Comparison of ENCODE assay signal across 14 cellular contexts in the genomic region with DNA sequence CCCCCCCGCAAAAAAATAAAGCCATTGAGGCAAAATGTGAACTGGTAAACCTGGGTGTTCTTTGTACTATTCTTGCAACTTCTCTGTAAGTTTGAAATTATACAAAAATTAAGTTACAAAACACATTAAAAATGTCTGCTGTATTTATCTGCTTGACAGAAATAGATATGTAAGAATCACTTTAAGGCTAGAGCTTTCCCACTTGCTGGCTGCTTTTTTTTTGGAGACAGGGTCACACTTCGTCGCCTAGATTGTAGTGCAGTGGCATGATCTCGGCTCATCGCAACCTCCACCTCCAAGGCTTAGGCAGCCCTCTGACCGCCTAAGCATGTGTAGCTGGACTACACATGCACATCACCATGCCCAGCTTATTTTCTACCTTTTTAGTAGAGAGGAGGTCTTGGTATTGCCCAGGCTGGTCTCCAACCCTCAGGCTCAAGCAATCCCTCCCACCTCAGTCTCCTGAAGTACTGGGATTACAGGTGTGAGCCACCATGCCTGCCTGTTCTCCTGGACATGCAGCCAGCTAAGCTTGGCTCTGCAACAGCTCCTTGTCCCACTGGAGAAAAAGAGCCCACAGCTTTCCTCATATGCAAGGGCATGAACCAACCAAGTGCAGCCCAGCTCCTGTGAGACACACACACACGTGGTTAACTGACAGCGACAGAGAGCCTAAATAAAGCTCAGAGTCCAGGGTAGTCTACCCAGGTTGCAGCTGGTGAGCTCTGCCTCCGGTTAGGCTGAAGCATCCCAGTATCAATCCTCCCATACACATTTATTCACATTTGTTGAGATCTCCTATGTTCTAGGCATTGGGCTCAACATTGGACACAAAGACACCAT. TPM values are rescaled to one million over a fixed set of nuclear protein-coding genes. Genes with fewer than 3 reads are reported as not detected.
A peak's percentile ranks its signal among the peaks of the same experiment; 100 is the strongest.
DNase-seq lines count a peak whose midpoint lies in the region; ATAC-seq and TF ChIP-seq lines count a peak whose summit lies in the region.
"Had no signal": no experiment of that assay in that cellular context is flagged by ENCODE, and none has a peak within 500 bp of the region (broad histone marks: within the 10 kb centered on the region; RNA-seq: fewer than 3 reads in every experiment).

No MANE protein-coding gene starts in this region.

- H4K20me1 ChIP-seq in hepatocyte (ENCODE audit: insufficient read depth, poor library complexity, severe bottlenecking), result peaks cover 37% of the 10 kb centered on the region

- H3K27me3 Mint-ChIP-seq in HFFc6 (ENCODE audit: insufficient read depth), result peaks cover 12% of the 10 kb centered on the region
- H3K27me3 Mint-ChIP-seq in activated CD8-positive, alpha-beta T cell treated with anti-CD3 and anti-CD28 coated beads for 36 hours, result no peaks in the 10 kb centered on the region

- H3K79me2 ChIP-seq in hepatocyte, result peaks cover 29% of the 10 kb centered on the region

- TF ChIP-seq CTCF in HFFc6 (IDR thresholded peaks at IDR 0.05), result no peak
- TF ChIP-seq CTCF in activated CD8-positive, alpha-beta T cell treated with anti-CD3 and anti-CD28 coated beads for 36 hours (IDR thresholded peaks at IDR 0.05), result no peak
- TF ChIP-seq CTCF in hepatocyte (IDR thresholded peaks at IDR 0.05; ENCODE audit: poor library complexity), result no peak

- DNase-seq in EL, result peak; percentile 28
- no peak for DNase-seq in HFFc6
- no peak for DNase-seq in activated CD8-positive, alpha-beta T cell treated with anti-CD3 and anti-CD28 coated beads for 36 hours
- peak; percentile 57 for DNase-seq in myocyte (ENCODE audit: low read depth)
- DNase-seq in DMS 273 (lab: John Stamatoyannopoulos, UW; ENCODE audit: unreplicated experiment), result no peak
- no peak for DNase-seq in Right ventricle myocardium inferior (ENCODE audit: missing footprints)
- DNase-seq in hepatocyte (ENCODE audit: low spot score), result no peak
- DNase-seq: DMS79, left ventricle myocardium superior, NCI-H526 treated with DMSO at 0.1 percent for 48 hours had no signal

- H3K27me3 ChIP-seq in hepatocyte, result no peaks in the 10 kb centered on the region
- H3K27me3 ChIP-seq: gastroesophageal sphincter had no signal

- H3K4me3 ChIP-seq in hepatocyte, result no peak overlapping the region
- H3K4me3 ChIP-seq: gastroesophageal sphincter, prostate gland had no signal

- H3K9me3 ChIP-seq in hepatocyte (ENCODE audit: low read depth), result no peaks in the 10 kb centered on the region
- H3K9me3 ChIP-seq: gastroesophageal sphincter, prostate gland had no signal

- no peaks in the 10 kb centered on the region for H3K9me3 Mint-ChIP-seq in HFFc6
- no peaks in the 10 kb centered on the region for H3K9me3 Mint-ChIP-seq in activated CD8-positive, alpha-beta T cell treated with anti-CD3 and anti-CD28 coated beads for 36 hours
- H3K9me3 Mint-ChIP-seq: T-helper 1 cell treated with Interleukin-12 subunit alpha and Interleukin-12 subunit beta and Interleukin-4 antibody, amounts not matched to agents 30 μg/mL and 1 μg/mL, for 36 hours had no signal

- H3K27ac Mint-ChIP-seq in HFFc6, result peak overlapping the region; percentile 65
- peak overlapping the region; percentile 95 for H3K27ac Mint-ChIP-seq in activated CD8-positive, alpha-beta T cell treated with anti-CD3 and anti-CD28 coated beads for 36 hours
- H3K27ac Mint-ChIP-seq: T-helper 1 cell treated with Interleukin-12 subunit alpha and Interleukin-12 subunit beta and Interleukin-4 antibody, amounts not matched to agents 30 μg/mL and 1 μg/mL, for 36 hours had no signal

- H3K4me1 Mint-ChIP-seq in HFFc6 (ENCODE audit: low read depth), result peaks cover 35% of the 10 kb centered on the region
- peaks cover 38% of the 10 kb centered on the region for H3K4me1 Mint-ChIP-seq in activated CD8-positive, alpha-beta T cell treated with anti-CD3 and anti-CD28 coated beads for 36 hours (ENCODE audit: low read depth)

- peaks cover 62% of the 10 kb centered on the region for H3K36me3 Mint-ChIP-seq in HFFc6 (ENCODE audit: low read depth)
- peaks cover 62% of the 10 kb centered on the region for H3K36me3 Mint-ChIP-seq in activated CD8-positive, alpha-beta T cell treated with anti-CD3 and anti-CD28 coated beads for 36 hours (ENCODE audit: low read depth)

- H3K9me2 ChIP-seq in hepatocyte (replicated peaks; ENCODE audit: insufficient read depth), result no peaks in the 10 kb centered on the region

- peaks cover 6% of the 10 kb centered on the region for H3K4me1 ChIP-seq in hepatocyte (ENCODE audit: insufficient read depth)

- H3K27ac ChIP-seq in hepatocyte, result no peak overlapping the region
- H3K27ac ChIP-seq: gastroesophageal sphincter, prostate gland had no signal

- CTCF ChIA-PET in activated CD8-positive, alpha-beta T cell treated with anti-CD3 and anti-CD28 coated beads for 36 hours (lab: Charles Lee), result no interaction called here

- H3K36me3 ChIP-seq in hepatocyte (replicated peaks; ENCODE audit: insufficient read depth, low read depth), result peaks cover 3% of the 10 kb centered on the region

- whole genome bisulfite sequencing in hepatocyte (ENCODE audit: low lambda C conversion rate, missing lambda C conversion rate), result 91% methylated on average over 9 of the region's 9 CpGs

- ATAC-seq in activated CD8-positive, alpha-beta T cell treated with anti-CD3 and anti-CD28 coated beads for 36 hours, result no peak
- no peak for ATAC-seq in HG03025 (IDR thresholded peaks at IDR 0.05; ENCODE audit: low FRiP score, unreplicated experiment)
- no peak for ATAC-seq in Right ventricle myocardium inferior
- ATAC-seq: gastroesophageal sphincter, left ventricle myocardium superior had no signal

- H2AFZ ChIP-seq in hepatocyte, result no peak overlapping the region

- intact Hi-C loops in activated CD8-positive, alpha-beta T cell treated with anti-CD3 and anti-CD28 coated beads for 36 hours (cut with micrococcal nuclease), result loop anchor here (10.0 kb wide), 2 partner anchors 479 to 1241 kb away; partner anchors contain the start of gene C15orf40
- intact Hi-C loops in Right ventricle myocardium inferior (cut with DNase I), result no loop called here

- H3K4me3 Mint-ChIP-seq in HFFc6, result no peak overlapping the region
- H3K4me3 Mint-ChIP-seq in activated CD8-positive, alpha-beta T cell treated with anti-CD3 and anti-CD28 coated beads for 36 hours, result peak overlapping the region; percentile 94
- H3K4me3 Mint-ChIP-seq: T-helper 1 cell treated with Interleukin-12 subunit alpha and Interleukin-12 subunit beta and Interleukin-4 antibody, amounts not matched to agents 30 μg/mL and 1 μg/mL, for 36 hours had no signal

- POLR2A ChIA-PET in activated CD8-positive, alpha-beta T cell treated with anti-CD3 and anti-CD28 coated beads for 36 hours (lab: Charles Lee), result interaction anchor here (0.6 to 1.5 kb wide), 3 partner anchors 18 to 450 kb away, joined by 3 to 5 read pairs (median 4); partner anchors contain the start of gene RAMAC

- no peak overlapping the region for H3K4me2 ChIP-seq in hepatocyte

RNA-seq across cellular contexts. Expression of gene RPS17, which starts 4.5 kb away (rescaled TPM):
- 1,000 to 10,000 TPM; 1,467 to 1,843 (median 1,822) TPM for total RNA-seq in HFFc6 (2021; fragmentation: NEBNext Ultra II Directional; extraction: Animal tissue kit (Norgen Biotek cat#: 25700))
- total RNA-seq in activated CD8-positive, alpha-beta T cell treated with anti-CD3 and anti-CD28 coated beads for 36 hours, result 1,000 to 10,000 TPM; 3,057 to 3,069 TPM
- total RNA-seq in myocyte (1,837 and 2,286 TPM in 2 replicates), Right ventricle myocardium inferior (867 TPM), hepatocyte (2,046 and 2,748 TPM in 2 replicates)
- 2,433 TPM for polyA plus RNA-seq in myocyte (2012)
- polyA plus RNA-seq in hepatocyte, result 453 and 501 TPM in 2 replicates

Comparison
In these comparisons a context has a peak if more than half of its experiments do, and no peak if none do; other contexts are left out.
1. DNase-seq: peak in EL (single experiment) and myocyte (single experiment); none in HFFc6 (single experiment), activated CD8-positive, alpha-beta T cell treated with anti-CD3 and anti-CD28 coated beads for 36 hours (single experiment), DMS 273 (single experiment), Right ventricle myocardium inferior (single experiment) and hepatocyte (single experiment).